In genomic region chr17:82297804-82298537, GRCh38 we compare ENCODE assay signal across 1 cellular context.
TF ChIP-seq lines count a peak whose summit lies in the region.

No MANE protein-coding gene starts in this region.

TF ChIP-seq in HepG2, 621 proteins besides CTCF, POLR2A, EP300 and RAD21 (continued from another document and continues in another):
- TF ChIP-seq NFYB (CRISPR knock-in tag; IDR thresholded peaks at IDR 0.05) (peak; percentile 5; the same call in 1 of the 2 replicates), NFKBIZ (CRISPR knock-in tag; IDR thresholded peaks at IDR 0.05) (no peak; the same call in 1 of the 2 replicates), HINFP (CRISPR knock-in tag; IDR thresholded peaks at IDR 0.05; ENCODE audit: low read depth) (peak; percentile 65; the same call in 1 of the 2 replicates), ZNF383 (CRISPR knock-in tag; IDR thresholded peaks at IDR 0.05; ENCODE audit: borderline replicate concordance) (no peak), SOX5 (CRISPR knock-in tag; IDR thresholded peaks at IDR 0.05; ENCODE audit: borderline replicate concordance) (0 out of 2 replicates have a peak, but pooled peaks have one; percentile 4), GABPA (IDR thresholded peaks at IDR 0.05; ENCODE audit: low read depth, low read length) (no peak), GABPA (CRISPR knock-in tag; IDR thresholded peaks at IDR 0.05; ENCODE audit: low read depth) (peak; percentile 75), LRRFIP1 (CRISPR knock-in tag; conservative IDR thresholded peaks at IDR 0.05) (no peak), JUNB (CRISPR knock-in tag; IDR thresholded peaks at IDR 0.05; ENCODE audit: borderline replicate concordance) (no peak), TARDBP (CRISPR knock-in tag; IDR thresholded peaks at IDR 0.05) (peak; percentile 61), IKZF4 (CRISPR knock-in tag; IDR thresholded peaks at IDR 0.05; ENCODE audit: borderline replicate concordance, low read depth, not compliant biosample characterization) (no peak), ZMAT3 (CRISPR knock-in tag; conservative IDR thresholded peaks at IDR 0.05) (peak; percentile 82), HNRNPL (IDR thresholded peaks at IDR 0.05; ENCODE audit: low read depth, low read length) (peak; percentile 89; the same call in 1 of the 2 replicates), HMGXB4 (CRISPR knock-in tag; IDR thresholded peaks at IDR 0.05; ENCODE audit: borderline replicate concordance in 1 of 2, low read depth in 1 of 2) (peak; percentile 60 to 69; a peak in 2 of 4 replicates), NFIC (IDR thresholded peaks at IDR 0.05; ENCODE audit: low read length) (no peak), SAFB2 (CRISPR knock-in tag; IDR thresholded peaks at IDR 0.05; ENCODE audit: borderline replicate concordance, low read depth) (peak; percentile 90), ZNF839 (CRISPR knock-in tag; IDR thresholded peaks at IDR 0.05; ENCODE audit: borderline replicate concordance) (peak; percentile 32; the same call in 1 of the 2 replicates), MED1 (CRISPR knock-in tag; IDR thresholded peaks at IDR 0.05) (peak; percentile 5; the same call in 1 of the 2 replicates), MIER3 (CRISPR knock-in tag; IDR thresholded peaks at IDR 0.05; ENCODE audit: borderline replicate concordance) (0 out of 2 replicates have a peak, but pooled peaks have one; percentile 15), EHMT2 (IDR thresholded peaks at IDR 0.05; ENCODE audit: borderline replicate concordance, low read depth, low read length) (no peak), ZBTB34 (CRISPR knock-in tag; IDR thresholded peaks at IDR 0.05) (no peak), ZNF24 (IDR thresholded peaks at IDR 0.05) (no peak), ZBTB39 (CRISPR knock-in tag; IDR thresholded peaks at IDR 0.05) (0 out of 2 replicates have a peak, but pooled peaks have one; percentile 81), ZNF33B (CRISPR knock-in tag; IDR thresholded peaks at IDR 0.05) (no peak), ZBTB1 (CRISPR knock-in tag; IDR thresholded peaks at IDR 0.05; ENCODE audit: borderline replicate concordance) (peak; percentile 91; the same call in 1 of the 2 replicates), POLR2G (IDR thresholded peaks at IDR 0.05; ENCODE audit: low read depth, low read length) (peak; percentile 53; the same call in 1 of the 2 replicates), BCL6 (CRISPR knock-in tag; IDR thresholded peaks at IDR 0.05) (no peak), SAP130 (CRISPR knock-in tag; IDR thresholded peaks at IDR 0.05; ENCODE audit: low read depth) (peak; percentile 79), KDM3A (CRISPR knock-in tag; IDR thresholded peaks at IDR 0.05; ENCODE audit: low read depth) (peak; percentile 37), JARID2 (CRISPR knock-in tag; IDR thresholded peaks at IDR 0.05; ENCODE audit: insufficient replicate concordance) (peak; percentile 65), PCBP1 (IDR thresholded peaks at IDR 0.05; ENCODE audit: borderline replicate concordance, low read depth, low read length) (0 out of 2 replicates have a peak, but pooled peaks have one; percentile 36), DPF2 (CRISPR knock-in tag; IDR thresholded peaks at IDR 0.05; ENCODE audit: borderline replicate concordance, low read depth) (no peak), PHF8 (CRISPR knock-in tag; IDR thresholded peaks at IDR 0.05) (peak; percentile 40), CAMTA2 (CRISPR knock-in tag; IDR thresholded peaks at IDR 0.05; ENCODE audit: borderline replicate concordance) (peak; percentile 21; the same call in 1 of the 2 replicates), MAFF (IDR thresholded peaks at IDR 0.05; ENCODE audit: low read depth, low read length) (no peak), ZNF740 (CRISPR knock-in tag; IDR thresholded peaks at IDR 0.05) (0 out of 2 replicates have a peak, but pooled peaks have one; percentile 31), HNF1B (CRISPR knock-in tag; IDR thresholded peaks at IDR 0.05) (peak; percentile 38; the same call in 1 of the 2 replicates), TP53 (CRISPR knock-in tag; conservative IDR thresholded peaks at IDR 0.05) (no peak), ZNF224 (CRISPR knock-in tag; IDR thresholded peaks at IDR 0.05) (no peak; the same call in 1 of the 2 replicates), ZNF841 (CRISPR knock-in tag; IDR thresholded peaks at IDR 0.05; ENCODE audit: borderline replicate concordance) (no peak), MIXL1 (CRISPR knock-in tag; IDR thresholded peaks at IDR 0.05) (no peak), ZNF296 (CRISPR knock-in tag; conservative IDR thresholded peaks at IDR 0.05) (0 out of 2 replicates have a peak, but pooled peaks have one; percentile 61), BCLAF1 (IDR thresholded peaks at IDR 0.05) (no peak), ZNF891 (CRISPR knock-in tag; IDR thresholded peaks at IDR 0.05) (peak; percentile 71; the same call in 1 of the 2 replicates)
- TF ChIP-seq, protein P1, sequence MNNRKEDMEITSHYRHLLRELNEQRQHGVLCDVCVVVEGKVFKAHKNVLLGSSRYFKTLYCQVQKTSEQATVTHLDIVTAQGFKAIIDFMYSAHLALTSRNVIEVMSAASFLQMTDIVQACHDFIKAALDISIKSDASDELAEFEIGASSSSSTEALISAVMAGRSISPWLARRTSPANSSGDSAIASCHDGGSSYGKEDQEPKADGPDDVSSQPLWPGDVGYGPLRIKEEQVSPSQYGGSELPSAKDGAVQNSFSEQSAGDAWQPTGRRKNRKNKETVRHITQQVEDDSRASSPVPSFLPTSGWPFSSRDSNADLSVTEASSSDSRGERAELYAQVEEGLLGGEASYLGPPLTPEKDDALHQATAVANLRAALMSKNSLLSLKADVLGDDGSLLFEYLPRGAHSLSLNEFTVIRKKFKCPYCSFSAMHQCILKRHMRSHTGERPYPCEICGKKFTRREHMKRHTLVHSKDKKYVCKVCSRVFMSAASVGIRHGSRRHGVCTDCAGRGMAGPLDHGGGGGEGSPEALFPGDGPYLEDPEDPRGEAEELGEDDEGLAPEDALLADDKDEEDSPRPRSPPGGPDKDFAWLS (CRISPR knock-in tag; IDR thresholded peaks at IDR 0.05; ENCODE audit: borderline replicate concordance): no peak
- TF ChIP-seq, protein P2, sequence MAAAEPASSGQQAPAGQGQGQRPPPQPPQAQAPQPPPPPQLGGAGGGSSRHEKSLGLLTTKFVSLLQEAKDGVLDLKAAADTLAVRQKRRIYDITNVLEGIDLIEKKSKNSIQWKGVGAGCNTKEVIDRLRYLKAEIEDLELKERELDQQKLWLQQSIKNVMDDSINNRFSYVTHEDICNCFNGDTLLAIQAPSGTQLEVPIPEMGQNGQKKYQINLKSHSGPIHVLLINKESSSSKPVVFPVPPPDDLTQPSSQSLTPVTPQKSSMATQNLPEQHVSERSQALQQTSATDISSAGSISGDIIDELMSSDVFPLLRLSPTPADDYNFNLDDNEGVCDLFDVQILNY (CRISPR knock-in tag; conservative IDR thresholded peaks at IDR 0.05): no peak
